8 cellular contexts compared by ENCODE assay signal in genomic region chr12:49548822-49549648, GRCh38. TPM values are rescaled to one million over a fixed set of nuclear protein-coding genes. Genes with fewer than 3 reads are reported as not detected.
DNase-seq lines count a peak whose midpoint lies in the region; ATAC-seq, FAIRE-seq and TF ChIP-seq lines count a peak whose summit lies in the region.

No MANE protein-coding gene starts in this region.

- H3K4me1 Mint-ChIP-seq in CD4-positive, CD25-positive, alpha-beta regulatory T cell: peaks cover 0 to 22% (median 3%) of the 10 kb centered on the region in 4 donors
- H3K4me1 Mint-ChIP-seq in natural killer cell: peaks cover 0 to 17% of the 10 kb centered on the region in 2 donors

- intact Hi-C loops in PC-3 (cut with micrococcal nuclease): no loop called here
- intact Hi-C loops in natural killer cell (cut with micrococcal nuclease): no loop called here

- H3K79me2 ChIP-seq in PC-3 (ENCODE audit: low read length) (no peaks in the 10 kb centered on the region), H1 (ENCODE audit: control insufficient read depth in 1 of 2, insufficient read depth in 2 of 2, low read length in 2 of 2) (no peaks in the 10 kb centered on the region)

- no peaks in the 10 kb centered on the region for H3K79me1 ChIP-seq in H1 (ENCODE audit: low read depth, low read length)

- H2AFZ ChIP-seq in PC-3 (ENCODE audit: low read length): peak overlapping the region; percentile 50
- peak overlapping the region; percentile 61; the same call in 1 of the 2 replicates for H2AFZ ChIP-seq in H1 (ENCODE audit: low read length)

- POLR2A ChIA-PET in PC-3 (lab: Charles Lee; ENCODE audit: unreplicated experiment) (no interaction called here), H1 (lab: Charles Lee; ENCODE audit: partially characterized antibody) (interaction anchor here (0.9 to 6.7 kb wide), 3 partner anchors 8 to 182 kb away, joined by 3 to 72 read pairs (median 5); partner anchors contain the start of gene MCRS1)

- peak overlapping the region; percentile 97 for H3K18ac ChIP-seq in H1 (ENCODE audit: extremely low read depth, low read length)

- H3K4me2 ChIP-seq in PC-3 (ENCODE audit: low read length) (peak overlapping the region; percentile 26; the same call in 1 of the 2 replicates), H1 (ENCODE audit: insufficient read depth in 1 of 2, low read depth in 2 of 2, low read length in 2 of 2) (peak overlapping the region; percentile 76 to 95)

- no peak overlapping the region for H2AK5ac ChIP-seq in H1 (ENCODE audit: low read depth, low read length)

- no peak overlapping the region for H3K27ac ChIP-seq in CD4-positive, CD25-positive, alpha-beta regulatory T cell (ENCODE audit: insufficient read depth, low read length, poor library complexity, severe bottlenecking)
- H3K27ac ChIP-seq in PC-3 (ENCODE audit: low read length): no peak overlapping the region
- no peak overlapping the region for H3K27ac ChIP-seq in H1 (ENCODE audit: low read depth, low read length)

- no peaks in the 10 kb centered on the region for H3F3A ChIP-seq in PC-3 (ENCODE audit: low read length, unreplicated experiment)

- ATAC-seq in CD4-positive, CD25-positive, alpha-beta regulatory T cell (ENCODE audit: low read depth in 2 of 2): peak in 1 of 2 donors; percentile 30
- ATAC-seq in PC-3: peak; percentile 21; the same call in 1 of the 2 replicates
- peak; percentile 45 to 70 (median 66) for ATAC-seq in natural killer cell
- ATAC-seq in GM18858 (IDR thresholded peaks at IDR 0.05; ENCODE audit: unreplicated experiment): no peak
- no peak for ATAC-seq in GM21367 (IDR thresholded peaks at IDR 0.05; ENCODE audit: unreplicated experiment)
- no peak for ATAC-seq in HG03196 (IDR thresholded peaks at IDR 0.05; ENCODE audit: unreplicated experiment)

- DNase-seq in CD4-positive, CD25-positive, alpha-beta regulatory T cell: peak in 1 of 3 donors; percentile 28
- no peak for DNase-seq in PC-3
- peak in 1 of 2 experiments; percentile 73 for DNase-seq in H1 (ENCODE audit: low read depth in 1 of 2, low spot score in 2 of 2)
- no peak for DNase-seq in natural killer cell
- no peak for DNase-seq in HuH-7 (ENCODE audit: low spot score)

- H2BK15ac ChIP-seq in H1 (ENCODE audit: low read length): peak overlapping the region; percentile 95; the same call in 1 of the 2 replicates

- H3K9me2 ChIP-seq in PC-3 (replicated peaks; ENCODE audit: low read length): no peaks in the 10 kb centered on the region

- peak overlapping the region; percentile 7 for H3K56ac ChIP-seq in H1 (replicated peaks; ENCODE audit: insufficient read length, low read depth, low read length)

- TF ChIP-seq POLR2A in H1 (IDR thresholded peaks at IDR 0.05; ENCODE audit: control extremely low read depth in 1 of 2, low read depth in 2 of 2, low read length in 2 of 2): no peak

- H3K14ac ChIP-seq in H1 (ENCODE audit: insufficient read length): no peak overlapping the region

- H3K27me3 ChIP-seq in CD4-positive, CD25-positive, alpha-beta regulatory T cell (ENCODE audit: control insufficient read depth, insufficient read depth, low read length): peaks cover 6% of the 10 kb centered on the region
- no peaks in the 10 kb centered on the region for H3K27me3 ChIP-seq in PC-3 (ENCODE audit: low read length)
- H3K27me3 ChIP-seq in H1 (replicated peaks in 1 of 4; ENCODE audit: control insufficient read depth in 3 of 4, extremely low read depth in 1 of 4, insufficient read depth in 3 of 4, low read length in 3 of 4): peaks cover 10 to 72% (median 61%) of the 10 kb centered on the region in 4 experiments

- H3K36me3 Mint-ChIP-seq in CD4-positive, CD25-positive, alpha-beta regulatory T cell: no peaks in the 10 kb centered on the region
- H3K36me3 Mint-ChIP-seq in natural killer cell: no peaks in the 10 kb centered on the region

- CTCF ChIA-PET in PC-3 (lab: Charles Lee) (no interaction called here), H1 (lab: Charles Lee; ENCODE audit: partially characterized antibody) (interaction anchor here (0.8 to 14.0 kb wide), 7 partner anchors 12 to 217 kb away, joined by 3 to 171 read pairs (median 91); partner anchors contain the start of genes KCNH3 and MCRS1)

- H4K5ac ChIP-seq in H1 (ENCODE audit: insufficient read length, low read depth, low read length): no peak overlapping the region

- peak overlapping the region in 3 of 4 donors; percentile 34 to 85 (median 70) for H3K4me3 Mint-ChIP-seq in CD4-positive, CD25-positive, alpha-beta regulatory T cell
- H3K4me3 Mint-ChIP-seq in natural killer cell: peak overlapping the region; percentile 79

- H4K8ac ChIP-seq in H1 (ENCODE audit: extremely low read depth, insufficient read depth, low read length): peak overlapping the region; percentile 81

- peaks cover 12% of the 10 kb centered on the region for H3K4me1 ChIP-seq in CD4-positive, CD25-positive, alpha-beta regulatory T cell (ENCODE audit: control insufficient read depth, insufficient read depth, low read length, poor library complexity, severe bottlenecking)
- H3K4me1 ChIP-seq in PC-3 (ENCODE audit: insufficient read depth, low read length) (no peaks in the 10 kb centered on the region), H1 (replicated peaks in 1 of 4; ENCODE audit: control insufficient read depth in 3 of 4, insufficient read depth in 4 of 4, low read length in 3 of 4) (peaks cover 0 to 22% (median 16%) of the 10 kb centered on the region in 4 experiments; a peak in 6 of 7 replicates)

- H3K9me3 ChIP-seq in CD4-positive, CD25-positive, alpha-beta regulatory T cell (ENCODE audit: control insufficient read depth in 2 of 2, low read length in 2 of 2): no peaks in the 10 kb centered on the region
- H3K9me3 ChIP-seq in PC-3 (ENCODE audit: low read length) (no peaks in the 10 kb centered on the region), H1 (ENCODE audit: insufficient read depth in 2 of 2, low read depth in 1 of 2, low read length in 1 of 2) (no peaks in the 10 kb centered on the region)

- H3K9ac ChIP-seq in PC-3 (ENCODE audit: low read length) (no peak overlapping the region), H1 (replicated peaks in 1 of 4; ENCODE audit: extremely low read depth in 1 of 4, low read depth in 3 of 4, low read length in 3 of 4) (0 out of 7 replicates have a peak overlapping the region, but pooled peaks of 1 of the 4 experiments have one; percentile 2)

- H3K9me3 Mint-ChIP-seq in CD4-positive, CD25-positive, alpha-beta regulatory T cell: no peaks in the 10 kb centered on the region
- no peaks in the 10 kb centered on the region for H3K9me3 Mint-ChIP-seq in natural killer cell

- no peak for TF ChIP-seq EP300 in H1 (IDR thresholded peaks at IDR 0.05; ENCODE audit: borderline replicate concordance in 1 of 2, low read depth in 2 of 2, low read length in 2 of 2)

- H2BK12ac ChIP-seq in H1 (ENCODE audit: low read depth, low read length): peak overlapping the region; percentile 97; the same call in 1 of the 2 replicates

- TF ChIP-seq CTCF in PC-3 (conservative IDR thresholded peaks at IDR 0.05; ENCODE audit: low read depth, low read length) (0 out of 2 replicates have a peak, but pooled peaks have one; percentile 12), H1 (IDR thresholded peaks at IDR 0.05; ENCODE audit: control extremely low read depth in 1 of 3, insufficient read depth in 1 of 3, low read depth in 1 of 3, low read length in 3 of 3) (peak in 2 of 3 experiments; percentile 24 to 34; a peak in 2 of 4 replicates), natural killer cell (IDR thresholded peaks at IDR 0.05) (peak; percentile 19)

- no peak overlapping the region for H3K23ac ChIP-seq in H1 (ENCODE audit: insufficient read length)

- H2BK5ac ChIP-seq in H1 (ENCODE audit: low read depth, low read length): no peak overlapping the region; the same call in 1 of the 2 replicates

- no peak overlapping the region for H2BK120ac ChIP-seq in H1 (replicated peaks; ENCODE audit: low read depth, low read length)

- peak overlapping the region in 1 of 3 donors; percentile 43 for H3K27ac Mint-ChIP-seq in CD4-positive, CD25-positive, alpha-beta regulatory T cell
- H3K27ac Mint-ChIP-seq in natural killer cell: peak overlapping the region in 1 of 2 donors; percentile 22

- no TSS peak for BruUV-seq in PC-3 (replicated peaks; lab: Mats Ljungman, UMichigan)

- H4K20me1 ChIP-seq in PC-3 (ENCODE audit: low read length): no peaks in the 10 kb centered on the region
- peaks cover 0 to 5% of the 10 kb centered on the region in 2 experiments for H4K20me1 ChIP-seq in H1 (replicated peaks in 1 of 2; ENCODE audit: control insufficient read depth in 1 of 2, insufficient read depth in 2 of 2, low read length in 2 of 2)

- no peak for FAIRE-seq in H1 (lab: Jason Lieb, UNC)

- no peak overlapping the region for H3K4me3 ChIP-seq in CD4-positive, CD25-positive, alpha-beta regulatory T cell (ENCODE audit: low read depth, low read length)
- H3K4me3 ChIP-seq in PC-3 (ENCODE audit: low read length) (no peak overlapping the region), H1 (ENCODE audit: extremely low read depth in 1 of 4, insufficient read depth in 2 of 4, low read depth in 3 of 4, low read length in 4 of 4) (peak overlapping the region; percentile 22 to 56 (median 34))

- TF ChIP-seq RAD21 in H1 (IDR thresholded peaks at IDR 0.05 in 1 of 2, conservative IDR thresholded peaks at IDR 0.05 in 1 of 2; ENCODE audit: low read depth in 2 of 2, low read length in 2 of 2): peak in 1 of 2 experiments; percentile 33; a peak in 2 of 4 replicates

- 14% methylated on average over 66 of the region's 70 CpGs; no CpG with 5 or more reads in 1 of the 2 experiments for WGBS in H1 (ENCODE audit: extremely low coverage in 1 of 2, insufficient coverage in 1 of 2, insufficient read length in 1 of 2, insufficient replicate concordance in 2 of 2, low coverage in 1 of 2, low lambda C conversion rate in 2 of 2, missing lambda C conversion rate in 1 of 2), 2 experiments

- peak overlapping the region; percentile 72 for H3K4ac ChIP-seq in H1 (replicated peaks; ENCODE audit: insufficient read length, low read depth, low read length)

- no peaks in the 10 kb centered on the region for H3K36me3 ChIP-seq in CD4-positive, CD25-positive, alpha-beta regulatory T cell (ENCODE audit: control insufficient read depth, insufficient read depth, low read length)
- H3K36me3 ChIP-seq in PC-3 (ENCODE audit: low read depth, low read length) (no peaks in the 10 kb centered on the region), H1 (ENCODE audit: control insufficient read depth in 2 of 4, insufficient read depth in 4 of 4, low read length in 3 of 4) (no peaks in the 10 kb centered on the region)

- peaks cover 29% of the 10 kb centered on the region for H3K27me3 Mint-ChIP-seq in CD4-positive, CD25-positive, alpha-beta regulatory T cell
- H3K27me3 Mint-ChIP-seq in natural killer cell (ENCODE audit: low read depth in 2 of 2): peaks cover 6 to 34% of the 10 kb centered on the region in 2 donors

- H2BK20ac ChIP-seq in H1 (ENCODE audit: low read length): peak overlapping the region; percentile 32; the same call in 1 of the 2 replicates

- peaks cover 11% of the 10 kb centered on the region; the same call in 1 of the 2 replicates for H3K23me2 ChIP-seq in H1 (ENCODE audit: low read depth, low read length)

- peak overlapping the region; percentile 86 for H4K91ac ChIP-seq in H1 (replicated peaks; ENCODE audit: insufficient read length, low read length)

RNA-seq across cellular contexts. Expression of gene KCNH3, which starts 10.2 kb away (rescaled TPM):
- 1.2 TPM for total RNA-seq in CD4-positive, CD25-positive, alpha-beta regulatory T cell
- polyA plus RNA-seq in CD4-positive, CD25-positive, alpha-beta regulatory T cell: 1 to 10 TPM; 1.1 to 2.1 (median 1.5) TPM
- total RNA-seq in PC-3 (2014; rRNA removed): 0.07 and 0.12 TPM in 2 replicates
- total RNA-seq in H1 (2021; fragmentation: NEBNext Ultra II Directional; extraction: Animal tissue kit (Norgen Biotek cat#: 25700)): 0.24 and 0.36 TPM in 2 replicates
- polyA plus RNA-seq in H1 (2011; rRNA removed): 0.47 and 0.50 TPM in 2 replicates
- 0.50 TPM for polyA plus RNA-seq in H1 (2011; cell fraction: cytosol; rRNA removed)
- polyA plus RNA-seq in H1 (2011; cell fraction: nucleus; rRNA removed): 1.6 TPM
- polyA plus RNA-seq in H1 (2012, experiment 1 of 2): 0.24 to 0.67 TPM (median 0.60 TPM) in 3 of 4 replicates, not detected in the other
- polyA plus RNA-seq in H1 (2012, experiment 2 of 2): 0.18 TPM
- 0.36 TPM for polyA plus RNA-seq in H1 (2013, experiment 1 of 2)
- polyA plus RNA-seq in H1 (2013, experiment 2 of 2): 0.15 TPM
- 0.17 and 0.19 TPM in 2 replicates for polyA minus RNA-seq in H1 (2011; rRNA and poly(A)+ RNA removed)
- polyA minus RNA-seq in H1 (2011; cell fraction: cytosol; rRNA and poly(A)+ RNA removed): not detected
- 0.80 TPM for polyA minus RNA-seq in H1 (2011; cell fraction: nucleus; rRNA and poly(A)+ RNA removed)
- total RNA-seq in natural killer cell: 1 to 10 TPM; 1.2 to 1.7 (median 1.6) TPM

RNA-seq across cellular contexts. Expression of gene MCRS1, which starts 18.9 kb away (rescaled TPM):
- 72.8 TPM for total RNA-seq in CD4-positive, CD25-positive, alpha-beta regulatory T cell
- polyA plus RNA-seq in CD4-positive, CD25-positive, alpha-beta regulatory T cell: 10 to 100 TPM; 62.8 to 81.0 (median 67.8) TPM
- total RNA-seq in PC-3 (2014; rRNA removed) (86.8 and 95.8 TPM in 2 replicates), natural killer cell (10 to 100 TPM; 78.4 to 96.5 (median 83.9) TPM)
- 90.3 and 92.5 TPM in 2 replicates for total RNA-seq in H1 (2021; fragmentation: NEBNext Ultra II Directional; extraction: Animal tissue kit (Norgen Biotek cat#: 25700))
- polyA plus RNA-seq in H1 (2011; rRNA removed): 139 and 170 TPM in 2 replicates
- polyA plus RNA-seq in H1 (2011; cell fraction: cytosol; rRNA removed): 135 TPM
- polyA plus RNA-seq in H1 (2011; cell fraction: nucleus; rRNA removed): 210 TPM
- 51.5 to 92.0 TPM (median 89.3 TPM) in 4 replicates for polyA plus RNA-seq in H1 (2012, experiment 1 of 2)
- 112 TPM for polyA plus RNA-seq in H1 (2012, experiment 2 of 2)
- polyA plus RNA-seq in H1 (2013, experiment 1 of 2): 54.6 TPM
- polyA plus RNA-seq in H1 (2013, experiment 2 of 2): 56.7 TPM
- 83.5 and 103 TPM in 2 replicates for polyA minus RNA-seq in H1 (2011; rRNA and poly(A)+ RNA removed)
- 48.8 TPM for polyA minus RNA-seq in H1 (2011; cell fraction: cytosol; rRNA and poly(A)+ RNA removed)
- polyA minus RNA-seq in H1 (2011; cell fraction: nucleus; rRNA and poly(A)+ RNA removed): 55.8 TPM

RNA-seq across cellular contexts. Expression of gene FAM186B, which starts 56.4 kb away (rescaled TPM):
- not detected for total RNA-seq in CD4-positive, CD25-positive, alpha-beta regulatory T cell
- polyA plus RNA-seq in CD4-positive, CD25-positive, alpha-beta regulatory T cell: under 1 TPM in 1 of 4 donors, not detected in 3; 0.14 TPM
- total RNA-seq in PC-3 (2014; rRNA removed) (0.80 and 1.1 TPM in 2 replicates), natural killer cell (under 1 TPM; 0.56 to 0.85 (median 0.77) TPM)
- total RNA-seq in H1 (2021; fragmentation: NEBNext Ultra II Directional; extraction: Animal tissue kit (Norgen Biotek cat#: 25700)): 0.21 and 0.73 TPM in 2 replicates
- 0.12 and 0.13 TPM in 2 replicates for polyA plus RNA-seq in H1 (2011; rRNA removed)
- polyA plus RNA-seq in H1 (2011; cell fraction: cytosol; rRNA removed): 0.28 TPM
- polyA plus RNA-seq in H1 (2011; cell fraction: nucleus; rRNA removed): 0.34 TPM
- 0.52 to 0.70 TPM (median 0.58 TPM) in 4 replicates for polyA plus RNA-seq in H1 (2012, experiment 1 of 2)
- 0.09 TPM for polyA plus RNA-seq in H1 (2012, experiment 2 of 2)
- 0.18 TPM for polyA plus RNA-seq in H1 (2013, experiment 1 of 2)
- polyA plus RNA-seq in H1 (2013, experiment 2 of 2): 0.09 TPM
- polyA minus RNA-seq in H1 (2011; rRNA and poly(A)+ RNA removed): 0.41 and 0.46 TPM in 2 replicates
- polyA minus RNA-seq in H1 (2011; cell fraction: cytosol; rRNA and poly(A)+ RNA removed): not detected
- polyA minus RNA-seq in H1 (2011; cell fraction: nucleus; rRNA and poly(A)+ RNA removed): 0.20 TPM

Comparison
In these comparisons a context has a peak if more than half of its experiments do, and no peak if none do; other contexts are left out.
1. ATAC-seq: peak in PC-3 (single experiment) and natural killer cell (3 of 3); none in GM18858 (single experiment), GM21367 (single experiment) and HG03196 (single experiment).
2. H3K4me3 ChIP-seq: peak in H1 (4 of 4); none in CD4-positive, CD25-positive, alpha-beta regulatory T cell (single experiment) and PC-3 (single experiment).
3. Peak in every context shown above with its lines, with median percentiles within 50 percentile points of each other: CTCF ChIP-seq.